ENCODE assay signal across 1 cellular context in the genomic region with DNA sequence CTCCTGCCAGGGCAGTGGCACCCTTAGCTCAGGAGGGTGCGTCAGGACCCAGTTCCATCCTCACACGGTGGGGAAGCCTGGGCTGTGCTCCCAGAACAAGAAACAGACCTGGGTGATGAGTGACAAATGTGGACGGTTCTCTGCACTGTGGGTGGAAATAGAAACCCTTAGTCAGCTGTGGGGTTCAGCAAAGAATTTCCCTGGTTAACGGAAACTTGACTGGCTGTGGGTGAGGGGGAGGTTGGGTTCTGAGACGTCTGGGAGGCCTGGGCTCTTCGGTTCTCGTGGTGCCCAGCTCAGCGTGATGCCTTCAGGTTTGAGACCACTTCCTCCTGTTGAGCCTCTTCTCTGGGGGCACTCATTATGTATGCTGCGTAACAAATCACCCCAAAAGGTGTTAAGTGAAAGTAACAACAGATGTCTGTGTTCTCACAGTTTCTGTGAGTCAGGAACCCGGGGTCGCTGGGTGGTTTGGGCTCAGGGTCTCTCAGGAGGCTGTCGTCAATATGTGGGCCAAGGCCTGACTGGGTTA.
TF ChIP-seq lines count a peak whose summit lies in the region.

No MANE protein-coding gene starts in this region.

TF ChIP-seq in GM12878, 131 proteins besides CTCF, POLR2A, EP300 and RAD21 (continued from another document):
- TF ChIP-seq JUND (IDR thresholded peaks at IDR 0.05; ENCODE audit: low read depth, low read length) (no peak), TAF1 (IDR thresholded peaks at IDR 0.05; ENCODE audit: borderline replicate concordance, low read depth, low read length) (peak; percentile 61; the same call in 1 of the 2 replicates), GABPA (IDR thresholded peaks at IDR 0.05; ENCODE audit: low read depth) (0 out of 2 replicates have a peak, but pooled peaks have one; percentile 47), FOXM1 (IDR thresholded peaks at IDR 0.05; ENCODE audit: low read depth, low read length) (peak; percentile 96), ZSCAN29 (IDR thresholded peaks at IDR 0.05) (no peak), DPF2 (IDR thresholded peaks at IDR 0.05) (peak; percentile 91), BACH1 (IDR thresholded peaks at IDR 0.05; ENCODE audit: borderline replicate concordance) (peak; percentile 88; the same call in 1 of the 2 replicates), ZBTB33 (IDR thresholded peaks at IDR 0.05) (no peak), RUNX3 (IDR thresholded peaks at IDR 0.05; ENCODE audit: low read length) (peak; percentile 95), ZBTB40 (IDR thresholded peaks at IDR 0.05; ENCODE audit: borderline replicate concordance) (no peak), RAD51 (IDR thresholded peaks at IDR 0.05) (peak; percentile 61; the same call in 1 of the 2 replicates)
- TF ChIP-seq, protein P1, sequence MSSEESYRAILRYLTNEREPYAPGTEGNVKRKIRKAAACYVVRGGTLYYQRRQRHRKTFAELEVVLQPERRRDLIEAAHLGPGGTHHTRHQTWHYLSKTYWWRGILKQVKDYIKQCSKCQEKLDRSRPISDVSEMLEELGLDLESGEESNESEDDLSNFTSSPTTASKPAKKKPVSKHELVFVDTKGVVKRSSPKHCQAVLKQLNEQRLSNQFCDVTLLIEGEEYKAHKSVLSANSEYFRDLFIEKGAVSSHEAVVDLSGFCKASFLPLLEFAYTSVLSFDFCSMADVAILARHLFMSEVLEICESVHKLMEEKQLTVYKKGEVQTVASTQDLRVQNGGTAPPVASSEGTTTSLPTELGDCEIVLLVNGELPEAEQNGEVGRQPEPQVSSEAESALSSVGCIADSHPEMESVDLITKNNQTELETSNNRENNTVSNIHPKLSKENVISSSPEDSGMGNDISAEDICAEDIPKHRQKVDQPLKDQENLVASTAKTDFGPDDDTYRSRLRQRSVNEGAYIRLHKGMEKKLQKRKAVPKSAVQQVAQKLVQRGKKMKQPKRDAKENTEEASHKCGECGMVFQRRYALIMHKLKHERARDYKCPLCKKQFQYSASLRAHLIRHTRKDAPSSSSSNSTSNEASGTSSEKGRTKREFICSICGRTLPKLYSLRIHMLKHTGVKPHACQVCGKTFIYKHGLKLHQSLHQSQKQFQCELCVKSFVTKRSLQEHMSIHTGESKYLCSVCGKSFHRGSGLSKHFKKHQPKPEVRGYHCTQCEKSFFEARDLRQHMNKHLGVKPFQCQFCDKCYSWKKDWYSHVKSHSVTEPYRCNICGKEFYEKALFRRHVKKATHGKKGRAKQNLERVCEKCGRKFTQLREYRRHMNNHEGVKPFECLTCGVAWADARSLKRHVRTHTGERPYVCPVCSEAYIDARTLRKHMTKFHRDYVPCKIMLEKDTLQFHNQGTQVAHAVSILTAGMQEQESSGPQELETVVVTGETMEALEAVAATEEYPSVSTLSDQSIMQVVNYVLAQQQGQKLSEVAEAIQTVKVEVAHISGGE (CRISPR knock-in tag; IDR thresholded peaks at IDR 0.05) = no peak
TF ChIP-seq in GM12878: peak in this region for 68.
